In genomic region chr1:25338188-25338981, GRCh38 we compare ENCODE assay signal across 8 cellular contexts. TPM values are rescaled to one million over a fixed set of nuclear protein-coding genes. Genes with fewer than 3 reads are reported as not detected.
DNase-seq lines count a peak whose midpoint lies in the region; ATAC-seq and TF ChIP-seq lines count a peak whose summit lies in the region.

TSS of gene TMEM50A (plus strand) at chr1:25338334. CDS start at chr1:25340487, 2,153 bp downstream.

- H2AFZ ChIP-seq in trophoblast cell (ENCODE audit: insufficient read depth, low read length, poor library complexity): peak within 1 kb of the TSS; percentile 89

- H2BK120ac ChIP-seq in trophoblast cell (ENCODE audit: insufficient read depth, low read length, poor library complexity): peak within 1 kb of the TSS; percentile 79

- peak within 1 kb of the TSS; percentile 74 for H3K4me3 ChIP-seq in GM12875 (ENCODE audit: low read depth, low read length)
- H3K4me3 ChIP-seq in adipocyte (ENCODE audit: low read length): peak within 1 kb of the TSS; percentile 95
- peak within 1 kb of the TSS; percentile 97 for H3K4me3 ChIP-seq in trophoblast cell (ENCODE audit: low read depth, low read length)
- peak within 1 kb of the TSS; percentile 67 to 93 (median 85) for H3K4me3 ChIP-seq in transverse colon

- POLR2A ChIA-PET in T-cell (lab: Charles Lee): interaction anchor here in 1 of 2 donors (0.5 kb wide), 1 partner anchor 10 kb away, joined by 4 read pairs; no protein-coding TSS in a partner anchor

- peak; percentile 80 for DNase-seq in NCI-H1105 treated with DMSO at 0.1 percent for 48 hours (lab: John Stamatoyannopoulos, UW)
- DNase-seq in T-cell: peak; percentile 77 to 93 (median 88)
- DNase-seq in adipocyte (ENCODE audit: low read depth): peak; percentile 93
- peak; percentile 94 for DNase-seq in Right ventricle myocardium superior
- peak; percentile 89 for DNase-seq in trophoblast cell
- DNase-seq in transverse colon: peak; percentile 93

- peak within 1 kb of the TSS; percentile 92 for H4K12ac ChIP-seq in trophoblast cell (ENCODE audit: low read depth, low read length)

- H3K9me3 ChIP-seq in adipocyte (ENCODE audit: control insufficient read depth, low read length) (no peaks in the 10 kb centered on the region), trophoblast cell (ENCODE audit: insufficient read depth, low read depth, low read length) (no peaks in the 10 kb centered on the region), transverse colon (no peaks in the 10 kb centered on the region)

- peaks cover 41 to 54% (median 50%) of the 10 kb centered on the region in 3 donors for H3K4me1 Mint-ChIP-seq in T-cell

- no peak for TF ChIP-seq EP300 in transverse colon (IDR thresholded peaks at IDR 0.05; ENCODE audit: low read depth)

- peak; percentile 90 for TF ChIP-seq POLR2A in transverse colon (IDR thresholded peaks at IDR 0.05)

- peak within 1 kb of the TSS; percentile 84 for H4K91ac ChIP-seq in trophoblast cell (ENCODE audit: low read depth, low read length)

- intact Hi-C loops in Right ventricle myocardium superior (cut with DNase I): no loop called here
- intact Hi-C loops in transverse colon (cut with DNase I; ENCODE audit: low total_unique reads): no loop called here

- no peak for TF ChIP-seq CTCF in GM12875 (IDR thresholded peaks at IDR 0.05; ENCODE audit: borderline replicate concordance, insufficient read depth, low read depth, low read length)
- peak in 1 of 5 experiments; percentile 6 for TF ChIP-seq CTCF in transverse colon (IDR thresholded peaks at IDR 0.05)

- peak within 1 kb of the TSS; percentile 94 for H4K8ac ChIP-seq in trophoblast cell (ENCODE audit: low read depth, low read length)

- H3K36me3 ChIP-seq in adipocyte (ENCODE audit: control insufficient read depth, insufficient read depth, low read length, severe bottlenecking) (peaks cover 7% of the 10 kb centered on the region), trophoblast cell (ENCODE audit: control insufficient read depth in 1 of 2, insufficient read depth in 2 of 2, low read length in 2 of 2) (no peaks in the 10 kb centered on the region), transverse colon (peaks cover 0 to 13% (median 2%) of the 10 kb centered on the region in 4 donors)

- peak within 1 kb of the TSS; percentile 81 for H2BK5ac ChIP-seq in trophoblast cell (ENCODE audit: low read depth, low read length, poor library complexity)

- peak within 1 kb of the TSS; percentile 91 for H3K18ac ChIP-seq in trophoblast cell (ENCODE audit: low read length)

- no CpG with 5 or more reads among the region's 75 CpGs for WGBS in trophoblast cell (ENCODE audit: extremely low coverage, insufficient coverage, insufficient read length)
- WGBS in transverse colon (ENCODE audit: low coverage in 1 of 2), 2 donors: 0 to 1% methylated on average over 1 to 42 of the region's 75 CpGs

- peak; percentile 77 for ATAC-seq in HG02642 (IDR thresholded peaks at IDR 0.05; ENCODE audit: poor library complexity, unreplicated experiment)
- peak; percentile 47 to 84 (median 74) for ATAC-seq in T-cell (replicated peaks in 1 of 4)
- ATAC-seq in Right ventricle myocardium superior (ENCODE audit: poor library complexity): peak; percentile 98

- peaks cover 8% of the 10 kb centered on the region for H3K79me1 ChIP-seq in trophoblast cell (ENCODE audit: low read length)

- H3K27me3 ChIP-seq in adipocyte (replicated peaks; ENCODE audit: control insufficient read depth, insufficient read depth, low read length): no peaks in the 10 kb centered on the region
- H3K27me3 ChIP-seq in trophoblast cell (ENCODE audit: insufficient read depth, low read length): no peaks in the 10 kb centered on the region
- H3K27me3 ChIP-seq in transverse colon: no peaks in the 10 kb centered on the region

- H3K4me2 ChIP-seq in trophoblast cell (ENCODE audit: low read length): peak within 1 kb of the TSS; percentile 83

- H3K36me3 Mint-ChIP-seq in T-cell: peaks cover 9% of the 10 kb centered on the region

- CTCF ChIA-PET in T-cell (lab: Charles Lee): no interaction called here

- H3K9ac ChIP-seq in adipocyte (ENCODE audit: low read length) (peak within 1 kb of the TSS; percentile 93), trophoblast cell (ENCODE audit: low read length) (peak within 1 kb of the TSS; percentile 98)

- peaks cover 7% of the 10 kb centered on the region for H3K79me2 ChIP-seq in trophoblast cell (ENCODE audit: control insufficient read depth, insufficient read depth, low read length, poor library complexity)

- H3K27ac Mint-ChIP-seq in T-cell: peak within 1 kb of the TSS; percentile 92

- peak within 1 kb of the TSS; percentile 97 for H3K27ac ChIP-seq in trophoblast cell (ENCODE audit: low read depth, low read length)
- H3K27ac ChIP-seq in transverse colon: peak within 1 kb of the TSS; percentile 96 to 100 (median 98)

- peak within 1 kb of the TSS; percentile 4 for H2AK5ac ChIP-seq in trophoblast cell (ENCODE audit: low read length)

- peak within 1 kb of the TSS; percentile 92 to 99 (median 94) for H3K4me3 Mint-ChIP-seq in T-cell

- H3K4me1 ChIP-seq in adipocyte (ENCODE audit: control insufficient read depth, insufficient read depth, low read length) (peaks cover 26% of the 10 kb centered on the region), trophoblast cell (ENCODE audit: control insufficient read depth in 1 of 2, insufficient read depth in 2 of 2, low read length in 2 of 2) (peaks cover 0 to 2% of the 10 kb centered on the region in 2 experiments), transverse colon (peaks cover 10 to 22% (median 16%) of the 10 kb centered on the region in 4 donors)

- in situ Hi-C loops in transverse colon (cut with MboI; ENCODE audit: low pct_ligation_motif_present in 1 of 4, low pct_unique_long_range_greater_than_20kb in 1 of 4, low sequenced_read_pairs in 3 of 4): no loop called here

- H3K4ac ChIP-seq in trophoblast cell (ENCODE audit: low read depth, low read length): peak within 1 kb of the TSS; percentile 53

- H3K27me3 Mint-ChIP-seq in T-cell: no peaks in the 10 kb centered on the region

- H3K23ac ChIP-seq in trophoblast cell (ENCODE audit: low read length): no peak within 1 kb of the TSS

- H3K9me3 Mint-ChIP-seq in T-cell: no peaks in the 10 kb centered on the region

- no peak within 1 kb of the TSS for H2BK12ac ChIP-seq in trophoblast cell (ENCODE audit: low read length)

- peak within 1 kb of the TSS; percentile 89 for H3K14ac ChIP-seq in trophoblast cell (ENCODE audit: low read length)

RNA-seq across cellular contexts. Expression of gene TMEM50A, which starts in this region (rescaled TPM):
- total RNA-seq in T-cell (100 to 1,000 TPM in 1 of 5 donors, 10 to 100 TPM in 4; 74.8 to 104 (median 97.2) TPM), Right ventricle myocardium superior (73.5 TPM), transverse colon (100 to 1,000 TPM in 2 of 4 donors, 10 to 100 TPM in 2; 21.7 to 108 (median 74.6) TPM)
- 114 and 116 TPM in 2 replicates for polyA plus RNA-seq in trophoblast cell (2013)

Comparison
In these comparisons a context has a peak if more than half of its experiments do, and no peak if none do; other contexts are left out.
1. Peak in every context shown above with its lines: DNase-seq, ATAC-seq, H3K4me3 ChIP-seq and H3K27ac ChIP-seq.